In the genomic region with DNA sequence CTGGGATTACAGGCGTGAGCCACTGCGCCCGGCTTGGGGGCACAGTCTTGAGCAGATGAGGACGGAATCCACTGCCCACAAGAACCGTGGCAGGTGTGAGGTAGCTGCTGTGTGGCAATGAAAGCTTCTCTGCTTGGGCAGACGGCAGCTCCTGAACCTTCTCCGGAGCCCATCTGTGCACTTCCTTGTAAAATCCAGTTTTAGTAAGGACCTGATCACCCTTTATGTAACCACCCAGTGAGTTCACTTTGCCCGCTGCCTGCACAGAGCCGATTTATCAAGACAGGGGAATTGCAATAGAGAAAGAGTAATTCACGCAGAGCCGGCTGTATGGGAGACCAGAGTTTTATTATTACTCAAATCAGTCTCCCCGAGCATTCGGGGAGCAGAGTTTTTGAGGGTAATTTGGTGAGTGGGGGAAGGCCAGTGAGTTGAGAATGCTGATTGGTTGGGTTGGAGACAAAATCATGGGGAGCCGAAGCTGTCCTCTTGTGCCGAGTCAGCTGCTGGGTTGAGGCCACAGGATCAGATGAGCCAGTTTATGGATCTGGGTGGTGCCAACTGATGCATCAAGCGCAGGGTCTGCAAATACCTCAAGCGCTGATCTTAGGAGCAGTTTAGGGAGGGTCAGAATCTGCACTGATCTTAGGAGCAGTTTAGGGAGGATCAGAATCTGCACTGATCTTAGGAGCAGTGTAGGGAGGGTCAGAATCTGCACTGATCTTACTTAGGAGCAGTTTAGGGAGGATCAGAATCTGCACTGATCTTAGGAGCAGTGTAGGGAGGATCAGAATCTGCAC, we compare ENCODE assay signal across 1 cellular context. TPM values are rescaled to one million over a fixed set of nuclear protein-coding genes. Genes with fewer than 3 reads are reported as not detected.
"Had no signal": no experiment of that assay in that cellular context is flagged by ENCODE, and none has a peak within 500 bp of the region (broad histone marks: within the 10 kb centered on the region; RNA-seq: fewer than 3 reads in every experiment).

No MANE protein-coding gene starts in this region.

RNA-seq across cellular contexts. Expression of a gene that starts 29.4 kb away (rescaled TPM):
- total RNA-seq: activated B cell treated with CpG ODN at 0.5 μM for 24 hours had no signal
